In genomic region chr1:109104364-109105151, GRCh38 we compare ENCODE assay signal across 22 cellular contexts. TPM values are rescaled to one million over a fixed set of nuclear protein-coding genes. Genes with fewer than 3 reads are reported as not detected.
DNase-seq lines count a peak whose midpoint lies in the region; ATAC-seq, FAIRE-seq and TF ChIP-seq lines count a peak whose summit lies in the region.
"Had no signal": no experiment of that assay in that cellular context is flagged by ENCODE, and none has a peak within 500 bp of the region (broad histone marks: within the 10 kb centered on the region; RNA-seq: fewer than 3 reads in every experiment).

No MANE protein-coding gene starts in this region.

- FAIRE-seq in GM12878 (lab: Jason Lieb, UNC), result no peak
- FAIRE-seq: HTR-8/SVneo had no signal

- H3K36me3 ChIP-seq in IMR-90 (ENCODE audit: control insufficient read depth, insufficient read depth, low read length) (peaks cover 2% of the 10 kb centered on the region; the same call in 1 of the 2 replicates), GM12878 (ENCODE audit: control insufficient read depth in 2 of 2, insufficient read depth in 2 of 2, low read length in 1 of 2) (no peaks in the 10 kb centered on the region), neuronal stem cell (replicated peaks in 1 of 2; ENCODE audit: control insufficient read depth in 2 of 2, insufficient read depth in 2 of 2, low read length in 2 of 2) (peaks cover 0 to 28% of the 10 kb centered on the region in 2 donors), mesenchymal stem cell (ENCODE audit: control insufficient read depth in 1 of 2, insufficient read depth in 2 of 2, low read depth in 1 of 2, low read length in 2 of 2) (peaks cover 6 to 10% of the 10 kb centered on the region in 2 experiments)
- H3K36me3 ChIP-seq: lower lobe of right lung, prostate gland, tibial artery had no signal

- no peak overlapping the region for H2BK15ac ChIP-seq in IMR-90 (ENCODE audit: low read depth, low read length)
- no peak overlapping the region for H2BK15ac ChIP-seq in neuronal stem cell (ENCODE audit: low read length)
- H2BK15ac ChIP-seq in mesenchymal stem cell (ENCODE audit: low read depth, poor library complexity, severe bottlenecking), result no peak overlapping the region

- H2AK9ac ChIP-seq in IMR-90 (replicated peaks; ENCODE audit: low read depth, low read length, poor library complexity), result peak overlapping the region; percentile 55

- RAD21 ChIA-PET in GM12878 (lab: Charles Lee; ENCODE audit: unreplicated experiment), result no interaction called here

- H2BK12ac ChIP-seq in neuronal stem cell (ENCODE audit: low read length) (no peak overlapping the region), mesenchymal stem cell (ENCODE audit: low read length in 2 of 2) (no peak overlapping the region)

- H3K4me1 ChIP-seq in IMR-90 (ENCODE audit: control insufficient read depth, insufficient read depth, low read length) (no peaks in the 10 kb centered on the region), GM12878 (ENCODE audit: control insufficient read depth, insufficient read depth, low read length) (0 out of 2 replicates have a peak, but pooled peaks cover 3% of the 10 kb centered on the region), neuronal stem cell (ENCODE audit: control insufficient read depth in 2 of 2, insufficient read depth in 1 of 2, low read depth in 1 of 2, low read length in 2 of 2) (peaks cover 2 to 6% of the 10 kb centered on the region in 2 donors), mesenchymal stem cell (ENCODE audit: control insufficient read depth, insufficient read depth, low read depth, low read length) (no peaks in the 10 kb centered on the region)
- H3K4me1 ChIP-seq: prostate gland had no signal

- CTCF ChIA-PET in IMR-90 (lab: Yijun Ruan, JAX), result no interaction called here
- CTCF ChIA-PET in GM12878 (lab: Yijun Ruan, JAX), result interaction anchor here (0.5 kb wide), 2 partner anchors 101 to 294 kb away, joined by 3 to 4 read pairs; no protein-coding TSS in a partner anchor

- intact Hi-C loops in IMR-90 (cut with micrococcal nuclease) (loop anchor here (5.0 kb wide), 1 partner anchor 88 kb away; no protein-coding TSS in a partner anchor), GM12878 (cut with micrococcal nuclease; ENCODE audit: unreplicated experiment) (no loop called here)

- peaks cover 2% of the 10 kb centered on the region for H3K9me1 ChIP-seq in IMR-90 (ENCODE audit: insufficient read depth, low read length)

- H3K14ac ChIP-seq in IMR-90 (replicated peaks; ENCODE audit: low read depth, low read length), result no peak overlapping the region
- H3K14ac ChIP-seq in neuronal stem cell (ENCODE audit: low read length), result no peak overlapping the region
- H3K14ac ChIP-seq in mesenchymal stem cell (ENCODE audit: low read length in 2 of 2), result no peak overlapping the region

- H3K56ac ChIP-seq in IMR-90 (ENCODE audit: extremely low read depth, insufficient read depth, low read length), result no peak overlapping the region

- DNase-seq in IMR-90 (peak; percentile 11), GM12878 (ENCODE audit: low read depth, low spot score) (no peak), neuronal stem cell (ENCODE audit: low spot score) (no peak), coronary artery (ENCODE audit: low spot score) (no peak), mesenchymal stem cell (no peak)
- DNase-seq: activated naive CD4-positive, alpha-beta T cell treated with anti-CD3 and anti-CD28 coated beads for 36 hours; GOT3; lower lobe of right lung; naive B cell; NCI-H1048; NCI-H2081 treated with DMSO at 0.1 percent for 48 hours; NCI-H524; PC-3; spleen; tibial artery had no signal

- H3K27ac ChIP-seq in IMR-90 (ENCODE audit: insufficient read depth, low read length) (no peak overlapping the region), GM12878 (ENCODE audit: control insufficient read depth, insufficient read depth) (no peak overlapping the region), neuronal stem cell (replicated peaks; ENCODE audit: low read length) (no peak overlapping the region), coronary artery (no peak overlapping the region), mesenchymal stem cell (ENCODE audit: low read length, poor library complexity, severe bottlenecking) (no peak overlapping the region)
- H3K27ac ChIP-seq: BLaER1 treated with 17β-estradiol and CSF1 and Interleukin-3, amounts not matched to agents 10 nM and 100 nM; esophagus muscularis mucosa; lower lobe of right lung; prostate gland; spleen; tibial artery had no signal

- TF ChIP-seq POLR2A in GM18505 (IDR thresholded peaks at IDR 0.05; ENCODE audit: borderline replicate concordance, extremely low read depth, insufficient read depth, insufficient read length) (peak; percentile 22), IMR-90 (IDR thresholded peaks at IDR 0.05; ENCODE audit: low read depth, low read length) (no peak), GM12878 (IDR thresholded peaks at IDR 0.05; ENCODE audit: low read depth, low read length) (no peak; the same call in 1 of the 2 replicates)

- H3K4ac ChIP-seq in IMR-90 (ENCODE audit: low read depth, low read length) (no peak overlapping the region), neuronal stem cell (ENCODE audit: low read length) (no peak overlapping the region), mesenchymal stem cell (ENCODE audit: low read depth in 1 of 2, low read length in 2 of 2) (no peak overlapping the region)

- no peak for TF ChIP-seq RAD21 in IMR-90 (IDR thresholded peaks at IDR 0.05; ENCODE audit: low read length)
- no peak for TF ChIP-seq RAD21 in GM12878 (IDR thresholded peaks at IDR 0.05; ENCODE audit: insufficient read depth, low read depth, low read length)

- WGBS in IMR-90 (ENCODE audit: extremely low coverage in 2 of 2, insufficient read length in 1 of 2), 2 experiments, result 85% methylated on average over 9 of the region's 20 CpGs; no CpG with 5 or more reads in 1 of the 2 experiments
- WGBS in GM12878 (ENCODE audit: insufficient coverage, insufficient replicate concordance, low lambda C conversion rate, missing lambda C conversion rate), result 99% methylated on average over 20 of the region's 20 CpGs
- WGBS in neuronal stem cell (ENCODE audit: extremely low coverage in 2 of 2, insufficient read length in 2 of 2, insufficient replicate concordance in 1 of 2), 2 donors, result no CpG with 5 or more reads among the region's 20 CpGs
- WGBS in mesenchymal stem cell, result 94% methylated on average over 20 of the region's 20 CpGs

- TF ChIP-seq EP300 in GM12878 (IDR thresholded peaks at IDR 0.05; ENCODE audit: borderline replicate concordance in 1 of 2, control insufficient read depth in 1 of 2, low read depth in 2 of 2, low read length in 2 of 2), result no peak

- no TSS peak for BruUV-seq in IMR-90 (replicated peaks; lab: Mats Ljungman, UMichigan)
- BruUV-seq in GM12878 (replicated peaks; lab: Mats Ljungman, UMichigan), result no TSS peak

- no peak for ATAC-seq in GM18505 (IDR thresholded peaks at IDR 0.05; ENCODE audit: unreplicated experiment)
- no peak for ATAC-seq in IMR-90 (ENCODE audit: low read depth)
- no peak for ATAC-seq in GM12878
- ATAC-seq in SK-N-SH treated with all-trans-retinoic acid at 6 μM for 48 hours, result no peak
- ATAC-seq: lower lobe of right lung; PC-3; stimulated activated effector memory CD8-positive, alpha-beta T cell treated with anti-CD3 and anti-CD28 coated beads, Interleukin-12 subunit alpha, Interleukin-12 subunit beta, amount 100 ng/mL, for 72 hours had no signal

- dilution Hi-C loops in IMR-90 (cut with HindIII; ENCODE audit: low sequenced_read_pairs, unreplicated experiment), result no loop called here

- H4K20me1 ChIP-seq in IMR-90 (ENCODE audit: insufficient read depth, low read length), result peaks cover 7% of the 10 kb centered on the region; the same call in 1 of the 2 replicates
- no peaks in the 10 kb centered on the region for H4K20me1 ChIP-seq in GM12878 (ENCODE audit: control insufficient read depth, insufficient read depth)

- H3K79me1 ChIP-seq in IMR-90 (ENCODE audit: low read depth in 1 of 2, low read length in 2 of 2) (peaks cover 9 to 37% of the 10 kb centered on the region in 2 experiments; a peak in 3 of 4 replicates), neuronal stem cell (ENCODE audit: low read depth, low read length) (peaks cover 7% of the 10 kb centered on the region), mesenchymal stem cell (replicated peaks; ENCODE audit: low read length, poor library complexity, severe bottlenecking) (peaks cover 1% of the 10 kb centered on the region)

- H3K79me2 ChIP-seq in GM12878 (ENCODE audit: control insufficient read depth, insufficient read depth, low read length), result peaks cover 17% of the 10 kb centered on the region

- H4K8ac ChIP-seq in IMR-90 (ENCODE audit: low read depth in 2 of 2, low read length in 2 of 2) (no peak overlapping the region), neuronal stem cell (ENCODE audit: low read depth, low read length) (no peak overlapping the region), mesenchymal stem cell (ENCODE audit: low read length) (no peak overlapping the region)

- H3K23ac ChIP-seq in IMR-90 (ENCODE audit: low read depth, low read length), result no peak overlapping the region
- H3K23ac ChIP-seq in neuronal stem cell (ENCODE audit: low read depth, low read length, poor library complexity), result peak overlapping the region; percentile 91
- H3K23ac ChIP-seq in mesenchymal stem cell (ENCODE audit: low read length in 2 of 2), result no peak overlapping the region

- H3K9me3 ChIP-seq in IMR-90 (ENCODE audit: control insufficient read depth, insufficient read depth, low read length) (no peaks in the 10 kb centered on the region), GM12878 (replicated peaks; ENCODE audit: control insufficient read depth, insufficient read depth, low read length) (no peaks in the 10 kb centered on the region), neuronal stem cell (replicated peaks in 1 of 2; ENCODE audit: control insufficient read depth in 2 of 2, insufficient read depth in 1 of 2, low read depth in 1 of 2, low read length in 2 of 2) (no peaks in the 10 kb centered on the region), mesenchymal stem cell (ENCODE audit: control insufficient read depth, low read length) (no peaks in the 10 kb centered on the region)
- H3K9me3 ChIP-seq: BLaER1 treated with 17β-estradiol and CSF1 and Interleukin-3, amounts not matched to agents 10 nM and 100 nM; esophagus muscularis mucosa; lower lobe of right lung; prostate gland; spleen; tibial artery had no signal

- H3K4me3 ChIP-seq in IMR-90 (ENCODE audit: insufficient read depth, low read depth, low read length), result no peak overlapping the region
- no peak overlapping the region for H3K4me3 ChIP-seq in GM12878
- H3K4me3 ChIP-seq in neuronal stem cell (ENCODE audit: low read length in 2 of 2), result no peak overlapping the region
- no peak overlapping the region for H3K4me3 ChIP-seq in coronary artery
- H3K4me3 ChIP-seq in mesenchymal stem cell (ENCODE audit: insufficient read depth in 1 of 2, low read depth in 1 of 2, low read length in 2 of 2), result no peak overlapping the region
- H3K4me3 ChIP-seq: BLaER1 treated with 17β-estradiol and CSF1 and Interleukin-3, amounts not matched to agents 10 nM and 100 nM; esophagus muscularis mucosa; lower lobe of right lung; prostate gland; spleen; tibial artery had no signal

- H2BK120ac ChIP-seq in IMR-90 (ENCODE audit: low read depth, low read length) (no peak overlapping the region), neuronal stem cell (ENCODE audit: low read depth, low read length) (no peak overlapping the region), mesenchymal stem cell (ENCODE audit: low read depth, low read length) (no peak overlapping the region)

- H2AK5ac ChIP-seq in IMR-90 (ENCODE audit: low read depth, low read length), result peak overlapping the region; percentile 4; the same call in 1 of the 2 replicates
- H2AK5ac ChIP-seq in neuronal stem cell (ENCODE audit: low read depth, low read length), result peak overlapping the region; percentile 75
- no peak overlapping the region for H2AK5ac ChIP-seq in mesenchymal stem cell (ENCODE audit: low read length, severe bottlenecking)

- H3K4me2 ChIP-seq in IMR-90 (ENCODE audit: low read depth, low read length), result no peak overlapping the region
- H3K4me2 ChIP-seq in GM12878 (ENCODE audit: control insufficient read depth, insufficient read depth), result no peak overlapping the region
- H3K4me2 ChIP-seq in neuronal stem cell (ENCODE audit: insufficient read depth, low read length, poor library complexity, severe bottlenecking), result no peak overlapping the region
- no peak overlapping the region for H3K4me2 ChIP-seq in mesenchymal stem cell (ENCODE audit: low read length, poor library complexity, severe bottlenecking)

- H3K18ac ChIP-seq in IMR-90 (ENCODE audit: low read depth, low read length) (no peak overlapping the region), neuronal stem cell (ENCODE audit: low read length) (no peak overlapping the region), mesenchymal stem cell (ENCODE audit: low read depth in 1 of 2, low read length in 2 of 2) (no peak overlapping the region)

- H2BK5ac ChIP-seq in IMR-90 (ENCODE audit: low read depth, low read length, poor library complexity, severe bottlenecking) (no peak overlapping the region), neuronal stem cell (ENCODE audit: low read length) (no peak overlapping the region), mesenchymal stem cell (ENCODE audit: low read depth, low read length, poor library complexity, severe bottlenecking) (no peak overlapping the region)

- TF ChIP-seq CTCF in IMR-90 (conservative IDR thresholded peaks at IDR 0.05; ENCODE audit: low read depth, low read length) (no peak), GM12878 (IDR thresholded peaks at IDR 0.05 in 2 of 3, conservative IDR thresholded peaks at IDR 0.05 in 1 of 3; ENCODE audit: control insufficient read depth in 2 of 3, extremely low read depth in 1 of 3, insufficient read depth in 1 of 3, low read depth in 3 of 3, low read length in 3 of 3) (no peak), coronary artery (IDR thresholded peaks at IDR 0.05) (no peak)

- H2AFZ ChIP-seq in IMR-90 (replicated peaks; ENCODE audit: low read length, poor library complexity), result no peak overlapping the region
- H2AFZ ChIP-seq in GM12878 (ENCODE audit: control insufficient read depth, low read depth, low read length), result no peak overlapping the region
- H2AFZ ChIP-seq in neuronal stem cell (ENCODE audit: low read length), result no peak overlapping the region
- H2AFZ ChIP-seq in mesenchymal stem cell (ENCODE audit: low read depth, low read length), result no peak overlapping the region

- in situ Hi-C loops in IMR-90 (cut with MboI; ENCODE audit: low sequenced_read_pairs), result no loop called here
- in situ Hi-C loops in GM12878 (cut with MboI), result no loop called here

- H4K91ac ChIP-seq in IMR-90 (ENCODE audit: insufficient read depth, low read depth, low read length) (no peak overlapping the region), neuronal stem cell (ENCODE audit: low read depth, low read length, poor library complexity) (no peak overlapping the region), mesenchymal stem cell (ENCODE audit: low read length) (no peak overlapping the region)

- SMC1A ChIA-PET in GM12878 (lab: Charles Lee; ENCODE audit: uncharacterized antibody, unreplicated experiment), result no interaction called here

- H2BK20ac ChIP-seq in IMR-90 (ENCODE audit: low read depth, low read length), result no peak overlapping the region

- H3K27me3 ChIP-seq in IMR-90 (ENCODE audit: control insufficient read depth, insufficient read depth, low read length) (no peaks in the 10 kb centered on the region), GM12878 (replicated peaks in 1 of 2; ENCODE audit: control insufficient read depth in 2 of 2, insufficient read depth in 2 of 2, low read length in 1 of 2) (no peaks in the 10 kb centered on the region), neuronal stem cell (ENCODE audit: control insufficient read depth in 3 of 3, insufficient read depth in 3 of 3, low read depth in 1 of 3, low read length in 3 of 3) (no peaks in the 10 kb centered on the region), mesenchymal stem cell (ENCODE audit: control insufficient read depth in 1 of 2, insufficient read depth in 1 of 2, low read length in 2 of 2) (peaks cover 0 to 6% of the 10 kb centered on the region in 2 experiments)
- H3K27me3 ChIP-seq: BLaER1 treated with 17β-estradiol and CSF1 and Interleukin-3, amounts not matched to agents 10 nM and 100 nM; esophagus muscularis mucosa; spleen; tibial artery had no signal

- no peak overlapping the region for H3K9ac ChIP-seq in IMR-90 (ENCODE audit: low read depth, low read length)
- no peak overlapping the region for H3K9ac ChIP-seq in GM12878 (ENCODE audit: control insufficient read depth, insufficient read depth, low read length)
- no peak overlapping the region for H3K9ac ChIP-seq in neuronal stem cell (ENCODE audit: low read depth, low read length, poor library complexity)
- H3K9ac ChIP-seq in mesenchymal stem cell (ENCODE audit: low read length), result no peak overlapping the region
- H3K9ac ChIP-seq: BLaER1 treated with 17β-estradiol and CSF1 and Interleukin-3, amounts not matched to agents 10 nM and 100 nM had no signal

- POLR2A ChIA-PET in IMR-90 (lab: Charles Lee; ENCODE audit: unreplicated experiment) (no interaction called here), GM12878 (lab: Charles Lee) (interaction anchor here (0.5 kb wide), 2 partner anchors 18 to 54 kb away, joined by 3 to 8 read pairs; no protein-coding TSS in a partner anchor)

- no peak overlapping the region for H4K5ac ChIP-seq in IMR-90 (ENCODE audit: low read depth, low read length)

RNA-seq across cellular contexts. Expression of gene ELAPOR1, which starts 9.4 kb away (rescaled TPM):
- total RNA-seq in IMR-90 (2012; rRNA removed), result 0.28 and 0.54 TPM in 2 replicates
- polyA plus RNA-seq in IMR-90 (2012; rRNA removed), result 1.6 and 1.7 TPM in 2 replicates
- polyA plus RNA-seq in IMR-90 (2012; cell fraction: cytosol; rRNA removed), result 0.73 and 0.91 TPM in 2 replicates
- polyA plus RNA-seq in IMR-90 (2012; cell fraction: nucleus; rRNA removed; ENCODE audit: low replicate concordance), result 1.6 and 2.2 TPM in 2 replicates
- 0.56 and 1.3 TPM in 2 replicates for total RNA-seq in GM12878 (2013; cell fraction: nucleolus; rRNA removed)
- 0.05 TPM in 1 of 2 replicates, not detected in the other for total RNA-seq in GM12878 (2014; rRNA removed)
- 0.05 and 0.18 TPM in 2 replicates for total RNA-seq in GM12878 (2014; rRNA removed; fragmentation: Illumina TruSeq; extraction: Trizol)
- total RNA-seq in GM12878 (2021), result 0.21 TPM in 1 of 2 replicates, not detected in the other
- polyA plus RNA-seq in GM12878 (2011; ENCODE audit: low read depth), result not detected
- polyA plus RNA-seq in GM12878 (2011; rRNA removed), result 1.2 and 2.1 TPM in 2 replicates
- polyA plus RNA-seq in GM12878 (2011; cell fraction: cytosol; rRNA removed), result 2.2 and 2.8 TPM in 2 replicates
- polyA plus RNA-seq in GM12878 (2011; cell fraction: nucleus; rRNA removed), result 4.0 and 5.8 TPM in 2 replicates
- polyA plus RNA-seq in GM12878 (2012), result 0.08 TPM in 1 of 2 replicates, not detected in the other
- 0.07 and 0.10 TPM in 2 replicates for polyA plus RNA-seq in GM12878 (2014; fragmentation: Illumina TruSeq; extraction: Trizol)
- under 1 TPM; 0.04 to 0.24 TPM for polyA plus RNA-seq in GM12878 (2014; fragmentation: Nextera tagmentation; extraction: Ambion mirVana)
- polyA plus RNA-seq in GM12878 (2014; rRNA removed), result 0.05 and 0.06 TPM in 2 replicates
- under 1 TPM in 1 of 2 experiments, not detected in 1; 0.47 TPM for polyA plus RNA-seq in GM12878 (2016; fragmentation: Nextera tagmentation; extraction: Ambion mirVana)
- polyA minus RNA-seq in GM12878 (2011; rRNA and poly(A)+ RNA removed), result 2.7 and 3.7 TPM in 2 replicates
- 1.0 and 1.7 TPM in 2 replicates for polyA minus RNA-seq in GM12878 (2011; cell fraction: cytosol; rRNA and poly(A)+ RNA removed)
- polyA minus RNA-seq in GM12878 (2011; cell fraction: nucleus; rRNA and poly(A)+ RNA removed), result 1.1 and 1.3 TPM in 2 replicates
- polyA plus RNA-seq in neuronal stem cell (2013, experiment 1 of 2), result 1.1 TPM
- 1.2 TPM for polyA plus RNA-seq in neuronal stem cell (2013, experiment 2 of 2)
- polyA plus RNA-seq in mesenchymal stem cell (2013, experiment 1 of 2), result 0.35 TPM
- 0.42 TPM for polyA plus RNA-seq in mesenchymal stem cell (2013, experiment 2 of 2)

RNA-seq across cellular contexts. Expression of gene TMEM167B, which starts 14.0 kb away (rescaled TPM):
- total RNA-seq in IMR-90 (2012; rRNA removed) (27.5 and 32.1 TPM in 2 replicates), GM12878 (2014; rRNA removed) (20.6 and 23.7 TPM in 2 replicates), GM12878 (2014; rRNA removed; fragmentation: Illumina TruSeq; extraction: Trizol) (21.8 and 22.5 TPM in 2 replicates), GM12878 (2021) (26.1 and 27.1 TPM in 2 replicates)
- polyA plus RNA-seq in IMR-90 (2012; rRNA removed) (19.2 and 21.6 TPM in 2 replicates), GM12878 (2011; rRNA removed) (20.9 and 21.6 TPM in 2 replicates), GM12878 (2014; fragmentation: Illumina TruSeq; extraction: Trizol) (24.5 and 26.9 TPM in 2 replicates), GM12878 (2014; fragmentation: Nextera tagmentation; extraction: Ambion mirVana) (10 to 100 TPM; 15.6 to 24.8 TPM), GM12878 (2014; rRNA removed) (17.0 and 17.6 TPM in 2 replicates), GM12878 (2016; fragmentation: Nextera tagmentation; extraction: Ambion mirVana) (10 to 100 TPM; 17.2 to 17.7 TPM)
- 5.6 and 6.3 TPM in 2 replicates for polyA plus RNA-seq in IMR-90 (2012; cell fraction: cytosol; rRNA removed)
- polyA plus RNA-seq in IMR-90 (2012; cell fraction: nucleus; rRNA removed; ENCODE audit: low replicate concordance), result 1.5 and 11.9 TPM in 2 replicates
- 13.5 and 15.1 TPM in 2 replicates for total RNA-seq in GM12878 (2013; cell fraction: nucleolus; rRNA removed)
- 20.2 TPM for polyA plus RNA-seq in GM12878 (2011; ENCODE audit: low read depth)
- 13.0 and 14.3 TPM in 2 replicates for polyA plus RNA-seq in GM12878 (2011; cell fraction: cytosol; rRNA removed)
- 8.7 and 10.9 TPM in 2 replicates for polyA plus RNA-seq in GM12878 (2011; cell fraction: nucleus; rRNA removed)
- 26.1 and 28.5 TPM in 2 replicates for polyA plus RNA-seq in GM12878 (2012)
- 10.5 and 10.6 TPM in 2 replicates for polyA minus RNA-seq in GM12878 (2011; rRNA and poly(A)+ RNA removed)
- polyA minus RNA-seq in GM12878 (2011; cell fraction: cytosol; rRNA and poly(A)+ RNA removed), result 6.4 and 6.9 TPM in 2 replicates
- polyA minus RNA-seq in GM12878 (2011; cell fraction: nucleus; rRNA and poly(A)+ RNA removed), result 4.8 and 5.5 TPM in 2 replicates
- polyA plus RNA-seq in neuronal stem cell (2013, experiment 1 of 2), result 19.1 TPM
- 19.8 TPM for polyA plus RNA-seq in neuronal stem cell (2013, experiment 2 of 2)
- 40.0 TPM for polyA plus RNA-seq in mesenchymal stem cell (2013, experiment 1 of 2)
- polyA plus RNA-seq in mesenchymal stem cell (2013, experiment 2 of 2), result 39.3 TPM

RNA-seq across cellular contexts. Expression of gene TAF13, which starts 28.8 kb away (rescaled TPM):
- total RNA-seq in IMR-90 (2012; rRNA removed), result 13.1 and 81.4 TPM in 2 replicates
- 28.0 and 42.5 TPM in 2 replicates for polyA plus RNA-seq in IMR-90 (2012; rRNA removed)
- 1.3 and 3.0 TPM in 2 replicates for polyA plus RNA-seq in IMR-90 (2012; cell fraction: cytosol; rRNA removed)
- 0.79 and 5.5 TPM in 2 replicates for polyA plus RNA-seq in IMR-90 (2012; cell fraction: nucleus; rRNA removed; ENCODE audit: low replicate concordance)
- 4.6 and 5.3 TPM in 2 replicates for total RNA-seq in GM12878 (2013; cell fraction: nucleolus; rRNA removed)
- 15.5 and 18.2 TPM in 2 replicates for total RNA-seq in GM12878 (2014; rRNA removed)
- total RNA-seq in GM12878 (2014; rRNA removed; fragmentation: Illumina TruSeq; extraction: Trizol), result 29.7 and 30.4 TPM in 2 replicates
- total RNA-seq in GM12878 (2021), result 16.2 and 17.5 TPM in 2 replicates
- polyA plus RNA-seq in GM12878 (2011; ENCODE audit: low read depth), result 18.5 TPM
- 26.3 and 43.2 TPM in 2 replicates for polyA plus RNA-seq in GM12878 (2011; rRNA removed)
- polyA plus RNA-seq in GM12878 (2011; cell fraction: cytosol; rRNA removed), result 4.2 and 4.4 TPM in 2 replicates
- 1.4 and 3.1 TPM in 2 replicates for polyA plus RNA-seq in GM12878 (2011; cell fraction: nucleus; rRNA removed)
- polyA plus RNA-seq in GM12878 (2012), result 18.2 and 34.8 TPM in 2 replicates
- 30.6 and 42.8 TPM in 2 replicates for polyA plus RNA-seq in GM12878 (2014; fragmentation: Illumina TruSeq; extraction: Trizol)
- polyA plus RNA-seq in GM12878 (2014; fragmentation: Nextera tagmentation; extraction: Ambion mirVana), result 10 to 100 TPM in 1 of 2 experiments, 1 to 10 TPM in 1; 8.1 to 14.9 TPM
- polyA plus RNA-seq in GM12878 (2014; rRNA removed), result 13.8 and 18.6 TPM in 2 replicates
- polyA plus RNA-seq in GM12878 (2016; fragmentation: Nextera tagmentation; extraction: Ambion mirVana), result 10 to 100 TPM; 17.3 to 19.8 TPM
- 5.9 and 12.3 TPM in 2 replicates for polyA minus RNA-seq in GM12878 (2011; rRNA and poly(A)+ RNA removed)
- 6.3 and 12.3 TPM in 2 replicates for polyA minus RNA-seq in GM12878 (2011; cell fraction: cytosol; rRNA and poly(A)+ RNA removed)
- polyA minus RNA-seq in GM12878 (2011; cell fraction: nucleus; rRNA and poly(A)+ RNA removed), result 1.7 and 1.8 TPM in 2 replicates
- polyA plus RNA-seq in neuronal stem cell (2013, experiment 1 of 2), result 23.3 TPM
- 23.9 TPM for polyA plus RNA-seq in neuronal stem cell (2013, experiment 2 of 2)
- polyA plus RNA-seq in mesenchymal stem cell (2013, experiment 1 of 2), result 81.2 TPM
- polyA plus RNA-seq in mesenchymal stem cell (2013, experiment 2 of 2), result 92.6 TPM
